In genomic region chr15:50905055-50905454, GRCh38 we compare ENCODE assay signal across 2 cellular contexts.
TF ChIP-seq lines count a peak whose summit lies in the region.

No MANE protein-coding gene starts in this region.

TF ChIP-seq in GM23338, 12 proteins besides CTCF, POLR2A, EP300 and RAD21:
- TF ChIP-seq NANOG (IDR thresholded peaks at IDR 0.05; ENCODE audit: borderline replicate concordance) (no peak), JUNB (IDR thresholded peaks at IDR 0.05; ENCODE audit: unreplicated experiment) (no peak), EZH2phosphoT487 (IDR thresholded peaks at IDR 0.05; ENCODE audit: unreplicated experiment) (no peak), POLR2AphosphoS5 (IDR thresholded peaks at IDR 0.05; ENCODE audit: low read depth) (no peak), STAT1 (IDR thresholded peaks at IDR 0.05; ENCODE audit: unreplicated experiment) (no peak), CREB1 (CRISPR knock-in tag; IDR thresholded peaks at IDR 0.05; ENCODE audit: low read depth) (no peak), ZNF114 (CRISPR knock-in tag; IDR thresholded peaks at IDR 0.05) (no peak), ETS1 (IDR thresholded peaks at IDR 0.05) (no peak), ZNF331 (CRISPR knock-in tag; IDR thresholded peaks at IDR 0.05; ENCODE audit: low read depth) (no peak), EZH2 (IDR thresholded peaks at IDR 0.05; ENCODE audit: low read depth, unreplicated experiment) (no peak)
- TF ChIP-seq, protein P1, sequence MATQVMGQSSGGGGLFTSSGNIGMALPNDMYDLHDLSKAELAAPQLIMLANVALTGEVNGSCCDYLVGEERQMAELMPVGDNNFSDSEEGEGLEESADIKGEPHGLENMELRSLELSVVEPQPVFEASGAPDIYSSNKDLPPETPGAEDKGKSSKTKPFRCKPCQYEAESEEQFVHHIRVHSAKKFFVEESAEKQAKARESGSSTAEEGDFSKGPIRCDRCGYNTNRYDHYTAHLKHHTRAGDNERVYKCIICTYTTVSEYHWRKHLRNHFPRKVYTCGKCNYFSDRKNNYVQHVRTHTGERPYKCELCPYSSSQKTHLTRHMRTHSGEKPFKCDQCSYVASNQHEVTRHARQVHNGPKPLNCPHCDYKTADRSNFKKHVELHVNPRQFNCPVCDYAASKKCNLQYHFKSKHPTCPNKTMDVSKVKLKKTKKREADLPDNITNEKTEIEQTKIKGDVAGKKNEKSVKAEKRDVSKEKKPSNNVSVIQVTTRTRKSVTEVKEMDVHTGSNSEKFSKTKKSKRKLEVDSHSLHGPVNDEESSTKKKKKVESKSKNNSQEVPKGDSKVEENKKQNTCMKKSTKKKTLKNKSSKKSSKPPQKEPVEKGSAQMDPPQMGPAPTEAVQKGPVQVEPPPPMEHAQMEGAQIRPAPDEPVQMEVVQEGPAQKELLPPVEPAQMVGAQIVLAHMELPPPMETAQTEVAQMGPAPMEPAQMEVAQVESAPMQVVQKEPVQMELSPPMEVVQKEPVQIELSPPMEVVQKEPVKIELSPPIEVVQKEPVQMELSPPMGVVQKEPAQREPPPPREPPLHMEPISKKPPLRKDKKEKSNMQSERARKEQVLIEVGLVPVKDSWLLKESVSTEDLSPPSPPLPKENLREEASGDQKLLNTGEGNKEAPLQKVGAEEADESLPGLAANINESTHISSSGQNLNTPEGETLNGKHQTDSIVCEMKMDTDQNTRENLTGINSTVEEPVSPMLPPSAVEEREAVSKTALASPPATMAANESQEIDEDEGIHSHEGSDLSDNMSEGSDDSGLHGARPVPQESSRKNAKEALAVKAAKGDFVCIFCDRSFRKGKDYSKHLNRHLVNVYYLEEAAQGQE (IDR thresholded peaks at IDR 0.05; ENCODE audit: unreplicated experiment), result no peak
- TF ChIP-seq, protein P2, sequence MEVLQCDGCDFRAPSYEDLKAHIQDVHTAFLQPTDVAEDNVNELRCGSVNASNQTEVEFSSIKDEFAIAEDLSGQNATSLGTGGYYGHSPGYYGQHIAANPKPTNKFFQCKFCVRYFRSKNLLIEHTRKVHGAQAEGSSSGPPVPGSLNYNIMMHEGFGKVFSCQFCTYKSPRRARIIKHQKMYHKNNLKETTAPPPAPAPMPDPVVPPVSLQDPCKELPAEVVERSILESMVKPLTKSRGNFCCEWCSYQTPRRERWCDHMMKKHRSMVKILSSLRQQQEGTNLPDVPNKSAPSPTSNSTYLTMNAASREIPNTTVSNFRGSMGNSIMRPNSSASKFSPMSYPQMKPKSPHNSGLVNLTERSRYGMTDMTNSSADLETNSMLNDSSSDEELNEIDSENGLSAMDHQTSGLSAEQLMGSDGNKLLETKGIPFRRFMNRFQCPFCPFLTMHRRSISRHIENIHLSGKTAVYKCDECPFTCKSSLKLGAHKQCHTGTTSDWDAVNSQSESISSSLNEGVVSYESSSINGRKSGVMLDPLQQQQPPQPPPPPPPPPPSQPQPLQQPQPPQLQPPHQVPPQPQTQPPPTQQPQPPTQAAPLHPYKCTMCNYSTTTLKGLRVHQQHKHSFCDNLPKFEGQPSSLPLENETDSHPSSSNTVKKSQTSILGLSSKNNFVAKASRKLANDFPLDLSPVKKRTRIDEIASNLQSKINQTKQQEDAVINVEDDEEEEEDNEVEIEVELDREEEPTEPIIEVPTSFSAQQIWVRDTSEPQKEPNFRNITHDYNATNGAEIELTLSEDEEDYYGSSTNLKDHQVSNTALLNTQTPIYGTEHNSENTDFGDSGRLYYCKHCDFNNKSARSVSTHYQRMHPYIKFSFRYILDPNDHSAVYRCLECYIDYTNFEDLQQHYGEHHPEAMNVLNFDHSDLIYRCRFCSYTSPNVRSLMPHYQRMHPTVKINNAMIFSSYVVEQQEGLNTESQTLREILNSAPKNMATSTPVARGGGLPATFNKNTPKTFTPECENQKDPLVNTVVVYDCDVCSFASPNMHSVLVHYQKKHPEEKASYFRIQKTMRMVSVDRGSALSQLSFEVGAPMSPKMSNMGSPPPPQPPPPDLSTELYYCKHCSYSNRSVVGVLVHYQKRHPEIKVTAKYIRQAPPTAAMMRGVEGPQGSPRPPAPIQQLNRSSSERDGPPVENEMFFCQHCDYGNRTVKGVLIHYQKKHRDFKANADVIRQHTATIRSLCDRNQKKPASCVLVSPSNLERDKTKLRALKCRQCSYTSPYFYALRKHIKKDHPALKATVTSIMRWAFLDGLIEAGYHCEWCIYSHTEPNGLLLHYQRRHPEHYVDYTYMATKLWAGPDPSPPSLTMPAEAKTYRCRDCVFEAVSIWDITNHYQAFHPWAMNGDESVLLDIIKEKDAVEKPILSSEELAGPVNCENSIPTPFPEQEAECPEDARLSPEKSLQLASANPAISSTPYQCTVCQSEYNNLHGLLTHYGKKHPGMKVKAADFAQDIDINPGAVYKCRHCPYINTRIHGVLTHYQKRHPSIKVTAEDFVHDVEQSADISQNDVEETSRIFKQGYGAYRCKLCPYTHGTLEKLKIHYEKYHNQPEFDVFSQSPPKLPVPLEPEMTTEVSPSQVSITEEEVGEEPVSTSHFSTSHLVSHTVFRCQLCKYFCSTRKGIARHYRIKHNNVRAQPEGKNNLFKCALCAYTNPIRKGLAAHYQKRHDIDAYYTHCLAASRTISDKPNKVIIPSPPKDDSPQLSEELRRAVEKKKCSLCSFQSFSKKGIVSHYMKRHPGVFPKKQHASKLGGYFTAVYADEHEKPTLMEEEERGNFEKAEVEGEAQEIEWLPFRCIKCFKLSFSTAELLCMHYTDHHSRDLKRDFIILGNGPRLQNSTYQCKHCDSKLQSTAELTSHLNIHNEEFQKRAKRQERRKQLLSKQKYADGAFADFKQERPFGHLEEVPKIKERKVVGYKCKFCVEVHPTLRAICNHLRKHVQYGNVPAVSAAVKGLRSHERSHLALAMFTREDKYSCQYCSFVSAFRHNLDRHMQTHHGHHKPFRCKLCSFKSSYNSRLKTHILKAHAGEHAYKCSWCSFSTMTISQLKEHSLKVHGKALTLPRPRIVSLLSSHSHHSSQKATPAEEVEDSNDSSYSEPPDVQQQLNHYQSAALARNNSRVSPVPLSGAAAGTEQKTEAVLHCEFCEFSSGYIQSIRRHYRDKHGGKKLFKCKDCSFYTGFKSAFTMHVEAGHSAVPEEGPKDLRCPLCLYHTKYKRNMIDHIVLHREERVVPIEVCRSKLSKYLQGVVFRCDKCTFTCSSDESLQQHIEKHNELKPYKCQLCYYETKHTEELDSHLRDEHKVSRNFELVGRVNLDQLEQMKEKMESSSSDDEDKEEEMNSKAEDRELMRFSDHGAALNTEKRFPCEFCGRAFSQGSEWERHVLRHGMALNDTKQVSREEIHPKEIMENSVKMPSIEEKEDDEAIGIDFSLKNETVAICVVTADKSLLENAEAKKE (CRISPR knock-in tag; IDR thresholded peaks at IDR 0.05), result no peak

TF ChIP-seq in K562, 482 proteins besides CTCF, POLR2A, EP300 and RAD21:
- TF ChIP-seq SRSF1 (IDR thresholded peaks at IDR 0.05; ENCODE audit: low read depth, low read length) (no peak), CHD1 (IDR thresholded peaks at IDR 0.05; ENCODE audit: low read length) (no peak), HDAC8 (tag; IDR thresholded peaks at IDR 0.05) (no peak), ZNF77 (CRISPR knock-in tag; IDR thresholded peaks at IDR 0.05) (no peak), HNRNPUL1 (IDR thresholded peaks at IDR 0.05; ENCODE audit: low read length) (no peak), POLR2B (IDR thresholded peaks at IDR 0.05; ENCODE audit: low read depth, partially characterized antibody) (no peak), ZNF449 (CRISPR knock-in tag; IDR thresholded peaks at IDR 0.05) (no peak), PTBP1 (IDR thresholded peaks at IDR 0.05; ENCODE audit: low read depth, low read length) (no peak), MAFK (IDR thresholded peaks at IDR 0.05; ENCODE audit: low read length) (no peak), CCAR2 (IDR thresholded peaks at IDR 0.05; ENCODE audit: low read depth, low read length) (no peak), ZNF407 (IDR thresholded peaks at IDR 0.05; ENCODE audit: low read depth) (no peak), SP2 (IDR thresholded peaks at IDR 0.05; ENCODE audit: extremely low read depth, low read depth, low read length, poor library complexity, severe bottlenecking) (no peak), SMAD4 (CRISPR knock-in tag; conservative IDR thresholded peaks at IDR 0.05) (no peak), HDAC2 (IDR thresholded peaks at IDR 0.05) (no peak), U2AF2 (optimal IDR thresholded peaks at IDR 0.05; ENCODE audit: low read depth, low read length) (no peak)
